ENCODE assay signal across 8 cellular contexts in genomic region chr20:3407426-3408250, GRCh38. TPM values are rescaled to one million over a fixed set of nuclear protein-coding genes. Genes with fewer than 3 reads are reported as not detected.
DNase-seq lines count a peak whose midpoint lies in the region; ATAC-seq, FAIRE-seq and TF ChIP-seq lines count a peak whose summit lies in the region.

Gene DNAAF9 (minus strand): TSS chr20:3407669. CDS start chr20:3407557, 112 bp downstream.

- no peak for DNase-seq in AG04450 (ENCODE audit: low read depth, low spot score)
- peak; percentile 49 for DNase-seq in RCC 7860 (ENCODE audit: low spot score)
- peak; percentile 61 for DNase-seq in activated gamma-delta T cell treated with Interleukin-2 at 50 U/mL for 16 hours
- peak; percentile 70 to 90 for DNase-seq in foreskin fibroblast
- peak; percentile 65 for DNase-seq in neural crest cell (ENCODE audit: low read depth, low spot score)
- peak; percentile 72 to 73 for DNase-seq in stimulated activated naive CD8-positive, alpha-beta T cell treated with anti-CD3 and anti-CD28 coated beads, Interleukin-15, amount 100 ng/mL, for 72 hours

- H3K27me3 ChIP-seq in AG04450 (ENCODE audit: control insufficient read depth, insufficient read depth, low read length) (no peaks in the 10 kb centered on the region), HUES64 (ENCODE audit: insufficient read depth, low read length) (peaks cover 16% of the 10 kb centered on the region)

- peaks cover 4% of the 10 kb centered on the region for H3K4me1 ChIP-seq in HUES64 (ENCODE audit: insufficient read depth, low read length)

- H3K4me3 Mint-ChIP-seq in neural crest cell, result peak within 1 kb of the TSS; percentile 94
- peak within 1 kb of the TSS; percentile 94 to 99 for H3K4me3 Mint-ChIP-seq in stimulated activated naive CD8-positive, alpha-beta T cell treated with anti-CD3 and anti-CD28 coated beads, Interleukin-15, amount 100 ng/mL, for 72 hours

- no peak; the same call in 1 of the 2 replicates for TF ChIP-seq CTCF in AG04450 (IDR thresholded peaks at IDR 0.05; ENCODE audit: low read depth, low read length)
- no peak for TF ChIP-seq CTCF in foreskin fibroblast (IDR thresholded peaks at IDR 0.05; ENCODE audit: low read depth, low read length)
- peak; percentile 68 for TF ChIP-seq CTCF in neural crest cell (conservative IDR thresholded peaks at IDR 0.05)

- FAIRE-seq in RCC 7860 (lab: Jason Lieb, UNC), result no peak

- peak; percentile 82 for ATAC-seq in stimulated activated naive CD8-positive, alpha-beta T cell treated with anti-CD3 and anti-CD28 coated beads, Interleukin-15, amount 100 ng/mL, for 72 hours

- H3K9me3 ChIP-seq in AG04450 (ENCODE audit: control insufficient read depth, insufficient read depth, low read length) (no peaks in the 10 kb centered on the region), HUES64 (ENCODE audit: insufficient read depth, low read depth, low read length) (no peaks in the 10 kb centered on the region)

- TF ChIP-seq POLR2A in GM18951 (IDR thresholded peaks at IDR 0.05; ENCODE audit: extremely low read depth, insufficient read depth, insufficient read length), result peak; percentile 45

- H3K27me3 Mint-ChIP-seq in neural crest cell (ENCODE audit: low read depth), result peaks cover 11% of the 10 kb centered on the region
- peaks cover 11% of the 10 kb centered on the region for H3K27me3 Mint-ChIP-seq in stimulated activated naive CD8-positive, alpha-beta T cell treated with anti-CD3 and anti-CD28 coated beads, Interleukin-15, amount 100 ng/mL, for 72 hours

- POLR2A ChIA-PET in AG04450 (lab: Yijun Ruan, JAX), result interaction anchor here (2.3 to 2.5 kb wide), 2 partner anchors 9 to 63 kb away, joined by 6 to 7 read pairs; partner anchors contain the start of gene ATRN

- H3K4me1 Mint-ChIP-seq in neural crest cell, result peaks cover 28% of the 10 kb centered on the region
- peaks cover 32% of the 10 kb centered on the region for H3K4me1 Mint-ChIP-seq in stimulated activated naive CD8-positive, alpha-beta T cell treated with anti-CD3 and anti-CD28 coated beads, Interleukin-15, amount 100 ng/mL, for 72 hours

- H3K36me3 Mint-ChIP-seq in neural crest cell (ENCODE audit: low read depth), result no peaks in the 10 kb centered on the region

- CTCF ChIA-PET in AG04450 (lab: Charles Lee), result no interaction called here

- under 1% methylated on average over 93 of the region's 103 CpGs for WGBS in HUES64

- H3K9ac ChIP-seq in HUES64 (ENCODE audit: low read depth, low read length), result peak within 1 kb of the TSS; percentile 59

- H3K27ac ChIP-seq in AG04450 (ENCODE audit: low read depth, low read length) (peak within 1 kb of the TSS; percentile 65), HUES64 (ENCODE audit: low read depth, low read length) (no peak within 1 kb of the TSS; the same call in 1 of the 2 replicates)

- H3K36me3 ChIP-seq in HUES64 (ENCODE audit: insufficient read depth, low read length), result no peaks in the 10 kb centered on the region

- in situ Hi-C loops in GM18951 (cut with MboI; ENCODE audit: low sequenced_read_pairs, unreplicated experiment), result no loop called here

- H3K4me3 ChIP-seq in AG04450 (ENCODE audit: low read depth, low read length), result peak within 1 kb of the TSS; percentile 88
- H3K4me3 ChIP-seq in HUES64 (ENCODE audit: low read length), result peak within 1 kb of the TSS; percentile 59
- H3K4me3 ChIP-seq in foreskin fibroblast (ENCODE audit: low read depth in 1 of 2, low read length in 2 of 2), result peak within 1 kb of the TSS; percentile 62 to 80

- H3K27ac Mint-ChIP-seq in neural crest cell (ENCODE audit: unreplicated experiment), result peak within 1 kb of the TSS; percentile 92
- H3K27ac Mint-ChIP-seq in stimulated activated naive CD8-positive, alpha-beta T cell treated with anti-CD3 and anti-CD28 coated beads, Interleukin-15, amount 100 ng/mL, for 72 hours, result peak within 1 kb of the TSS; percentile 88 to 92

- peaks cover 3% of the 10 kb centered on the region for H3K9me3 Mint-ChIP-seq in neural crest cell
- no peaks in the 10 kb centered on the region for H3K9me3 Mint-ChIP-seq in stimulated activated naive CD8-positive, alpha-beta T cell treated with anti-CD3 and anti-CD28 coated beads, Interleukin-15, amount 100 ng/mL, for 72 hours

RNA-seq across cellular contexts. Expression of gene DNAAF9, which starts in this region (rescaled TPM):
- 14.1 and 15.0 TPM in 2 replicates for polyA plus RNA-seq in AG04450 (2011; rRNA removed)
- polyA minus RNA-seq in AG04450 (2011; rRNA and poly(A)+ RNA removed), result 17.7 and 18.5 TPM in 2 replicates
- 2.8 TPM for polyA plus RNA-seq in HUES64 (2013, experiment 1 of 2)
- polyA plus RNA-seq in HUES64 (2013, experiment 2 of 2), result 4.1 TPM
- total RNA-seq in neural crest cell, result 13.2 and 13.5 TPM in 2 replicates
